In the genomic region with DNA sequence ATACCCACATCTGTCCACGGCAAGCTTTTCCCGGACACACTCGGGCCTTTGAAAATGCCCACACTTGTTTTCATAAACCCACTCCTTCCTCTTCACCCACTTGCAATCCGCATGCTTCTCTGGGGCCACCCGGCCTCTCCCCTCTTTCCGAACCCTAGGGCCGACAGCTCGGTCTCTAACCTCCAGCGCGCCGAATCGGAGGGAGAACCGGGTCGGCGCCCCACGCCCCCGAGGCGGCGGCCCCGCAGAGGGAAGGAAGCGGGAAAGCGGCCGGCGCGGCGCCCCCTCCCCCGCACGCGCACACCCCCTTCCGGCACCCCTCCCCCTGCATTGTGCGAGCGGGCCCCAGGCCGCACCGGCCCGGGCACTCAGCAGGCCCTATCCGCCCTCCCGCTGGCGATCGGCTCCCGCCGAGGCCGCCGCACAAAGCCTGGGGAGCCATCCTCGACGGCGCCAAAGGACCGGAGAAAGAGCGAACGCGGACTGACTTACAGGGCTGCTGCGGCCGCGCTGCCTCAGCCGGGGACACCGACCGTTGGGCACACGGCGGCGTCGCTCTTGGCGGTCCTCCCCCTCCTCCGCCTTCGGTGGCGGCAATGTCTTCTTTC, we compare ENCODE assay signal across 8 cellular contexts. TPM values are rescaled to one million over a fixed set of nuclear protein-coding genes. Genes with fewer than 3 reads are reported as not detected.
DNase-seq lines count a peak whose midpoint lies in the region; ATAC-seq and TF ChIP-seq lines count a peak whose summit lies in the region.

No MANE protein-coding gene starts in this region.

- intact Hi-C loops in Caco-2 (cut with micrococcal nuclease; ENCODE audit: unreplicated experiment): loop anchor here (2.0 kb wide), 1 partner anchor 23 kb away; no protein-coding TSS in a partner anchor

- H3K27ac Mint-ChIP-seq in Caco-2 (ENCODE audit: unreplicated experiment): peak overlapping the region; percentile 90
- peak overlapping the region; percentile 88 for H3K27ac Mint-ChIP-seq in activated naive CD8-positive, alpha-beta T cell treated with anti-CD3 and anti-CD28 coated beads, Interleukin-2, amount 10 ng/mL, durations not matched to agents 7 days and 5 days

- H3K4me1 Mint-ChIP-seq in Caco-2 (ENCODE audit: low read depth, unreplicated experiment): peaks cover 12% of the 10 kb centered on the region
- peaks cover 37% of the 10 kb centered on the region for H3K4me1 Mint-ChIP-seq in activated naive CD8-positive, alpha-beta T cell treated with anti-CD3 and anti-CD28 coated beads, Interleukin-2, amount 10 ng/mL, durations not matched to agents 7 days and 5 days

- POLR2A ChIA-PET in Caco-2 (lab: Charles Lee): no interaction called here
- POLR2A ChIA-PET in activated naive CD8-positive, alpha-beta T cell treated with anti-CD3 and anti-CD28 coated beads, Interleukin-2, amount 10 ng/mL, durations not matched to agents 7 days and 5 days (lab: Charles Lee): interaction anchor here (0.8 to 2.9 kb wide), 5 partner anchors 10 to 61 kb away, joined by 3 to 23 read pairs (median 4); no protein-coding TSS in a partner anchor

- CTCF ChIA-PET in Caco-2 (lab: Charles Lee): no interaction called here

- peaks cover 20% of the 10 kb centered on the region for H3K36me3 Mint-ChIP-seq in Caco-2 (ENCODE audit: insufficient read depth, unreplicated experiment)
- peaks cover 21% of the 10 kb centered on the region for H3K36me3 Mint-ChIP-seq in activated naive CD8-positive, alpha-beta T cell treated with anti-CD3 and anti-CD28 coated beads, Interleukin-2, amount 10 ng/mL, durations not matched to agents 7 days and 5 days

- no peak overlapping the region for H3K4me3 Mint-ChIP-seq in Caco-2 (ENCODE audit: unreplicated experiment)
- peak overlapping the region; percentile 93 for H3K4me3 Mint-ChIP-seq in activated naive CD8-positive, alpha-beta T cell treated with anti-CD3 and anti-CD28 coated beads, Interleukin-2, amount 10 ng/mL, durations not matched to agents 7 days and 5 days

- no peaks in the 10 kb centered on the region for H3K9me3 Mint-ChIP-seq in Caco-2 (ENCODE audit: unreplicated experiment)
- H3K9me3 Mint-ChIP-seq in activated naive CD8-positive, alpha-beta T cell treated with anti-CD3 and anti-CD28 coated beads, Interleukin-2, amount 10 ng/mL, durations not matched to agents 7 days and 5 days: no peaks in the 10 kb centered on the region

- H3K9me3 ChIP-seq in Caco-2 (no peaks in the 10 kb centered on the region), SK-N-MC (ENCODE audit: low read depth, low read length) (no peaks in the 10 kb centered on the region), right atrium auricular region (no peaks in the 10 kb centered on the region)

- H3K27ac ChIP-seq in SK-N-MC: peak overlapping the region; percentile 96
- H3K27ac ChIP-seq in right atrium auricular region: peak overlapping the region; percentile 95 to 98
- peak overlapping the region; percentile 93 for H3K27ac ChIP-seq in rectal smooth muscle tissue (ENCODE audit: low read depth, low read length)

- H3K4me3 ChIP-seq in Caco-2 (ENCODE audit: low read depth, low read length) (peak overlapping the region; percentile 95), SK-N-MC (peak overlapping the region; percentile 83), right atrium auricular region (peak overlapping the region; percentile 73 to 96), rectal smooth muscle tissue (ENCODE audit: low read length) (peak overlapping the region; percentile 95)

- DNase-seq in Caco-2 (peak in 1 of 2 experiments; percentile 81), SK-N-MC (ENCODE audit: low read depth, low spot score) (no peak), right atrium auricular region (ENCODE audit: low spot score) (no peak), GOT3 (lab: John Stamatoyannopoulos, UW) (no peak)
- peak; percentile 78 for DNase-seq in activated naive CD8-positive, alpha-beta T cell treated with anti-CD3 and anti-CD28 coated beads, Interleukin-2, amount 10 ng/mL, durations not matched to agents 7 days and 5 days

- TF ChIP-seq CTCF in Caco-2 (IDR thresholded peaks at IDR 0.05; ENCODE audit: insufficient read depth in 1 of 2, low read depth in 1 of 2, low read length in 1 of 2, severe bottlenecking in 1 of 2, unreplicated experiment in 1 of 2) (no peak), right atrium auricular region (IDR thresholded peaks at IDR 0.05) (peak in 1 of 2 donors; percentile 16)

- H3K4me1 ChIP-seq in Caco-2 (peaks cover 48% of the 10 kb centered on the region), right atrium auricular region (peaks cover 0 to 50% of the 10 kb centered on the region in 2 donors), rectal smooth muscle tissue (ENCODE audit: control insufficient read depth, insufficient read depth, low read length) (peaks cover 19% of the 10 kb centered on the region)

- H3K27me3 Mint-ChIP-seq in Caco-2 (ENCODE audit: insufficient read depth, unreplicated experiment): no peaks in the 10 kb centered on the region
- no peaks in the 10 kb centered on the region for H3K27me3 Mint-ChIP-seq in activated naive CD8-positive, alpha-beta T cell treated with anti-CD3 and anti-CD28 coated beads, Interleukin-2, amount 10 ng/mL, durations not matched to agents 7 days and 5 days

- H3K27me3 ChIP-seq in Caco-2 (replicated peaks; ENCODE audit: control insufficient read depth, insufficient read depth, low read length) (no peaks in the 10 kb centered on the region), right atrium auricular region (no peaks in the 10 kb centered on the region), rectal smooth muscle tissue (ENCODE audit: control insufficient read depth, insufficient read depth, low read length) (no peaks in the 10 kb centered on the region)

- H3K9ac ChIP-seq in SK-N-MC (ENCODE audit: insufficient read length) (peak overlapping the region; percentile 99), rectal smooth muscle tissue (ENCODE audit: low read length) (peak overlapping the region; percentile 80)

- BruUV-seq in Caco-2 (replicated peaks; lab: Mats Ljungman, UMichigan): no TSS peak

- H3K36me3 ChIP-seq in Caco-2 (ENCODE audit: control insufficient read depth, insufficient read depth, low read length): no peaks in the 10 kb centered on the region
- H3K36me3 ChIP-seq in SK-N-MC (ENCODE audit: insufficient read depth, low read length): peaks cover 43% of the 10 kb centered on the region
- H3K36me3 ChIP-seq in right atrium auricular region: no peaks in the 10 kb centered on the region
- H3K36me3 ChIP-seq in rectal smooth muscle tissue (ENCODE audit: control insufficient read depth, insufficient read depth, low read length): no peaks in the 10 kb centered on the region

- ATAC-seq in GM19455 (IDR thresholded peaks at IDR 0.05; ENCODE audit: unreplicated experiment): peak; percentile 31
- peak; percentile 9 for ATAC-seq in HG03558 (IDR thresholded peaks at IDR 0.05; ENCODE audit: extremely low read depth, unreplicated experiment)
- ATAC-seq in activated naive CD8-positive, alpha-beta T cell treated with anti-CD3 and anti-CD28 coated beads, Interleukin-2, amount 10 ng/mL, durations not matched to agents 7 days and 5 days (ENCODE audit: low read depth): peak; percentile 13

RNA-seq across cellular contexts. Expression of gene PUM2, which starts 0.4 kb away (rescaled TPM):
- total RNA-seq in Caco-2 (2022): 117 and 119 TPM in 2 replicates
- 100 to 1,000 TPM; 133 to 134 TPM for total RNA-seq in activated naive CD8-positive, alpha-beta T cell treated with anti-CD3 and anti-CD28 coated beads, Interleukin-2, amount 10 ng/mL, durations not matched to agents 7 days and 5 days
- 10 to 100 TPM; 35.0 to 44.8 TPM for total RNA-seq in right atrium auricular region
